In genomic region chr4:7206385-7206784, GRCh38 we compare ENCODE assay signal across 12 cellular contexts. TPM values are rescaled to one million over a fixed set of nuclear protein-coding genes. Genes with fewer than 3 reads are reported as not detected.
DNase-seq lines count a peak whose midpoint lies in the region; ATAC-seq and TF ChIP-seq lines count a peak whose summit lies in the region.
"Had no signal": no experiment of that assay in that cellular context is flagged by ENCODE, and none has a peak within 500 bp of the region (broad histone marks: within the 10 kb centered on the region; RNA-seq: fewer than 3 reads in every experiment).

No MANE protein-coding gene starts in this region.

- H2BK120ac ChIP-seq in neuronal stem cell (ENCODE audit: low read depth, low read length) = no peak overlapping the region

- peak overlapping the region; percentile 57 for H4K91ac ChIP-seq in neuronal stem cell (ENCODE audit: low read depth, low read length, poor library complexity)

- peak overlapping the region; percentile 73 for H3K18ac ChIP-seq in neuronal stem cell (ENCODE audit: low read length)

- H3K79me2 ChIP-seq in PC-3 (ENCODE audit: low read length) = peaks cover 53% of the 10 kb centered on the region

- DNase-seq in AG08395 (ENCODE audit: low spot score) (peak; percentile 69), PC-3 (peak; percentile 61), neuronal stem cell (ENCODE audit: low spot score) (no peak), DMS53 (lab: John Stamatoyannopoulos, UW) (no peak), HuH-7.5 (ENCODE audit: low spot score) (no peak), NCI-H774 (lab: John Stamatoyannopoulos, UW) (no peak)
- DNase-seq in activated CD8-positive, alpha-beta memory T cell treated with anti-CD3 and anti-CD28 coated beads, Interleukin-2, amount 50 U/mL, for 4 hours = no peak
- DNase-seq: CD8-positive, alpha-beta T cell; naive B cell; T-helper 1 cell had no signal

- H3K9ac ChIP-seq in PC-3 (ENCODE audit: low read length) (peak overlapping the region; percentile 78), neuronal stem cell (ENCODE audit: low read depth, low read length, poor library complexity) (no peak overlapping the region)

- TF ChIP-seq CTCF in PC-3 (conservative IDR thresholded peaks at IDR 0.05; ENCODE audit: low read depth, low read length) = no peak

- intact Hi-C loops in PC-3 (cut with micrococcal nuclease) = loop anchor here (5.0 kb wide), 1 partner anchor 56 kb away; no protein-coding TSS in a partner anchor

- peaks cover 7% of the 10 kb centered on the region for H3F3A ChIP-seq in PC-3 (ENCODE audit: low read length, unreplicated experiment)

- peak overlapping the region; percentile 75 for H3K4me2 ChIP-seq in PC-3 (ENCODE audit: low read length)
- no peak overlapping the region for H3K4me2 ChIP-seq in neuronal stem cell (ENCODE audit: insufficient read depth, low read length, poor library complexity, severe bottlenecking)

- 28 to 29% methylated on average over 9 of the region's 9 CpGs for WGBS in esophagus, 2 donors
- no CpG with 5 or more reads among the region's 9 CpGs for WGBS in neuronal stem cell (ENCODE audit: extremely low coverage in 2 of 2, insufficient read length in 2 of 2, insufficient replicate concordance in 1 of 2), 2 donors

- H3K23ac ChIP-seq in neuronal stem cell (ENCODE audit: low read depth, low read length, poor library complexity) = no peak overlapping the region

- H3K4me3 ChIP-seq in PC-3 (ENCODE audit: low read length) (no peak overlapping the region), esophagus (ENCODE audit: low read depth in 1 of 2, low read length in 2 of 2) (no peak overlapping the region), neuronal stem cell (ENCODE audit: low read length in 2 of 2) (no peak overlapping the region)

- CTCF ChIA-PET in PC-3 (lab: Charles Lee) = interaction anchor here (1.6 kb wide), 1 partner anchor 12 kb away, joined by 7 read pairs; no protein-coding TSS in a partner anchor

- H2BK12ac ChIP-seq in neuronal stem cell (ENCODE audit: low read length) = no peak overlapping the region

- H3K27me3 ChIP-seq in PC-3 (ENCODE audit: low read length) (no peaks in the 10 kb centered on the region), esophagus (ENCODE audit: control insufficient read depth in 1 of 2, insufficient read depth in 2 of 2, low read length in 2 of 2) (no peaks in the 10 kb centered on the region), neuronal stem cell (ENCODE audit: control insufficient read depth in 3 of 3, insufficient read depth in 3 of 3, low read depth in 1 of 3, low read length in 3 of 3) (peaks cover 0 to 27% (median 0%) of the 10 kb centered on the region in 3 experiments)

- H3K9me3 ChIP-seq in PC-3 (ENCODE audit: low read length) (no peaks in the 10 kb centered on the region), esophagus (ENCODE audit: control insufficient read depth in 2 of 2, insufficient read depth in 1 of 2, low read depth in 1 of 2, low read length in 1 of 2) (no peaks in the 10 kb centered on the region), neuronal stem cell (replicated peaks in 1 of 2; ENCODE audit: control insufficient read depth in 2 of 2, insufficient read depth in 1 of 2, low read depth in 1 of 2, low read length in 2 of 2) (no peaks in the 10 kb centered on the region)

- H3K14ac ChIP-seq in neuronal stem cell (ENCODE audit: low read length) = no peak overlapping the region

- H2BK15ac ChIP-seq in neuronal stem cell (ENCODE audit: low read length) = no peak overlapping the region

- H2AFZ ChIP-seq in PC-3 (ENCODE audit: low read length) = peak overlapping the region; percentile 47
- H2AFZ ChIP-seq in neuronal stem cell (ENCODE audit: low read length) = no peak overlapping the region

- peaks cover 2% of the 10 kb centered on the region for H3K79me1 ChIP-seq in neuronal stem cell (ENCODE audit: low read depth, low read length)

- peak overlapping the region; percentile 98 for H3K27ac ChIP-seq in PC-3 (ENCODE audit: low read length)
- H3K27ac ChIP-seq in esophagus (ENCODE audit: low read depth in 2 of 2, low read length in 1 of 2) = peak overlapping the region; percentile 53 to 65
- H3K27ac ChIP-seq in neuronal stem cell (replicated peaks; ENCODE audit: low read length) = no peak overlapping the region

- no peaks in the 10 kb centered on the region for H4K20me1 ChIP-seq in PC-3 (ENCODE audit: low read length)

- no peak overlapping the region for H3K4ac ChIP-seq in neuronal stem cell (ENCODE audit: low read length)

- H3K9me2 ChIP-seq in PC-3 (replicated peaks; ENCODE audit: low read length) = no peaks in the 10 kb centered on the region

- ATAC-seq in PC-3 = peak; percentile 63
- ATAC-seq: CD8-positive, alpha-beta T cell had no signal

- no peak overlapping the region for H4K8ac ChIP-seq in neuronal stem cell (ENCODE audit: low read depth, low read length)

- H3K4me1 ChIP-seq in PC-3 (ENCODE audit: insufficient read depth, low read length) = peaks cover 77% of the 10 kb centered on the region
- peaks cover 6 to 10% of the 10 kb centered on the region in 2 donors for H3K4me1 ChIP-seq in esophagus (ENCODE audit: control insufficient read depth in 2 of 2, insufficient read depth in 2 of 2, low read length in 1 of 2)
- peaks cover 0 to 17% of the 10 kb centered on the region in 2 donors for H3K4me1 ChIP-seq in neuronal stem cell (ENCODE audit: control insufficient read depth in 2 of 2, insufficient read depth in 1 of 2, low read depth in 1 of 2, low read length in 2 of 2)

- peak overlapping the region; percentile 20 for H2AK5ac ChIP-seq in neuronal stem cell (ENCODE audit: low read depth, low read length)

- no peak overlapping the region for H2BK5ac ChIP-seq in neuronal stem cell (ENCODE audit: low read length)

- H3K36me3 ChIP-seq in PC-3 (ENCODE audit: low read depth, low read length) = no peaks in the 10 kb centered on the region
- H3K36me3 ChIP-seq in esophagus (ENCODE audit: control insufficient read depth in 2 of 2, insufficient read depth in 2 of 2, low read length in 1 of 2) = no peaks in the 10 kb centered on the region
- H3K36me3 ChIP-seq in neuronal stem cell (replicated peaks in 1 of 2; ENCODE audit: control insufficient read depth in 2 of 2, insufficient read depth in 2 of 2, low read length in 2 of 2) = no peaks in the 10 kb centered on the region

- no TSS peak for BruUV-seq in PC-3 (replicated peaks; lab: Mats Ljungman, UMichigan)

- POLR2A ChIA-PET in PC-3 (lab: Charles Lee; ENCODE audit: unreplicated experiment) = interaction anchor here (0.5 to 0.6 kb wide), 2 partner anchors 50 to 117 kb away, joined by 3 to 5 read pairs; no protein-coding TSS in a partner anchor

RNA-seq across cellular contexts. Expression of gene SORCS2, which starts 14.0 kb away (rescaled TPM):
- 4.1 and 6.6 TPM in 2 replicates for total RNA-seq in PC-3 (2014; rRNA removed)
- 1 to 10 TPM; 1.1 to 1.2 TPM for polyA plus RNA-seq in esophagus
- polyA plus RNA-seq in neuronal stem cell (2013, experiment 1 of 2) = 2.9 TPM
- polyA plus RNA-seq in neuronal stem cell (2013, experiment 2 of 2) = 2.9 TPM
- total RNA-seq: CD8-positive, alpha-beta T cell had no signal
- polyA plus RNA-seq: IgD-negative memory B cell had no signal

Comparison
In these comparisons a context has a peak if more than half of its experiments do, and no peak if none do; other contexts are left out.
1. DNase-seq: peak in AG08395 (single experiment) and PC-3 (single experiment); none in neuronal stem cell (single experiment), activated CD8-positive, alpha-beta memory T cell treated with anti-CD3 and anti-CD28 coated beads, Interleukin-2, amount 50 U/mL, for 4 hours (single experiment), DMS53 (single experiment), HuH-7.5 (single experiment) and NCI-H774 (single experiment).